In the genomic region with DNA sequence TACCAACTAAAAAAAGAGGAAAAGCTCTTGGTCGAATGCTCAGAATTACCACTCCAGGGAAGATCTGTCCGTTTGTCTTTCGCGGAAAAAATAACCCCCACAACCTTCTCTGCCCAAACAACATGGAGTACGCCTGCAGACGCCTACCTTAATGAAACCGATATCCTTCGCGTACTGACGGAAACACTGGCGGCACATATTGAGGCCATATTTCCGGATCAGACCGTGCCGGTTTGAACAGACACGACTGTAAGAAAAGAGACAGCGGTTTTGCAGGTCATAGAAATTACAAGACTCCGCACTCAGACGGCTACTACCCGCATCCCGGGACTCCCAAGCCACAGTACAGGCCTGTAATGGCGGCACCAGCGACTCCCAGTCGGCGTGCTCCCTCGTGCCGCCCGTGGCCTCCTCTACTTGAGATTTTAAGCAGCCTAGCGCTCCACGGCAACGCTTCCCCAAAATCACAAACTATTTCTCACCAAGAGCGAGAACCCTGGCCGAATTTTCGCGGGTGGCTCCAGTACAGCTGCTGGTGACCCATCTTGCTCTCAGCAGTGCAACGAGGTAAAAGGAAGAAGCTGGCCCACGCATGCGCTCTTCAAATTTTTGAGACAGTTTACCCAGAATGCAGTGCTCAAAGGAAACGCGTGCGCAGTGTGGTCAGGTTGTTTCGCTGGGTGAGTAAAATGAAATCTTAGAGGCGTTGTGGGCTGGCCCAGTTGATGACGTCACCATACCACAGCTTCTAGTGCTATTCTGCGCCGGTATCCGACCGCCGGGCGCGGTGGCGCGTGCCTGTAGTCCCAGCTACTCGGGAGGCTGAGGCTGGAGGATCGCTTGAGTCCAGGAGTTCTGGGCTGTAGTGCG, we compare ENCODE assay signal across 8 cellular contexts. TPM values are rescaled to one million over a fixed set of nuclear protein-coding genes. Genes with fewer than 3 reads are reported as not detected.
DNase-seq lines count a peak whose midpoint lies in the region; ATAC-seq, FAIRE-seq and TF ChIP-seq lines count a peak whose summit lies in the region.

A gene (minus strand): TSS at position 578 of the 870 bp plus-strand sequence. CDS start 34 bp downstream, at position 544.

- peak within 1 kb of the TSS; percentile 84 to 95 (median 86) for H3K4me3 ChIP-seq in esophagus muscularis mucosa
- H3K4me3 ChIP-seq in muscle layer of duodenum (ENCODE audit: low read depth in 1 of 2, low read length in 2 of 2), result peak within 1 kb of the TSS; percentile 76 to 98

- peak; percentile 87 for ATAC-seq in GM21786 (IDR thresholded peaks at IDR 0.05; ENCODE audit: unreplicated experiment)
- ATAC-seq in activated T-cell treated with anti-CD3 and anti-CD28 coated beads, Interleukin-2, amount 50 U/mL, for 72 hours (replicated peaks in 1 of 2), result peak; percentile 92 to 93

- FAIRE-seq in RCC 7860 (lab: Jason Lieb, UNC), result peak; percentile 62

- no peaks in the 10 kb centered on the region for H3K27me3 ChIP-seq in esophagus muscularis mucosa
- H3K27me3 ChIP-seq in muscle layer of duodenum (ENCODE audit: low read depth, low read length), result no peaks in the 10 kb centered on the region

- intact Hi-C loops in esophagus muscularis mucosa (cut with DNase I), result no loop called here

- TF ChIP-seq CTCF in esophagus muscularis mucosa (IDR thresholded peaks at IDR 0.05), result peak in 1 of 3 experiments; percentile 9

- peak within 1 kb of the TSS; percentile 91 to 96 for H3K4me3 Mint-ChIP-seq in activated T-cell treated with anti-CD3 and anti-CD28 coated beads, Interleukin-2, amount 50 U/mL, for 72 hours

- H3K4me1 Mint-ChIP-seq in activated T-cell treated with anti-CD3 and anti-CD28 coated beads, Interleukin-2, amount 50 U/mL, for 72 hours (ENCODE audit: low read depth), result peaks cover 48% of the 10 kb centered on the region

- H3K4me1 ChIP-seq in esophagus muscularis mucosa, result peaks cover 14 to 48% (median 41%) of the 10 kb centered on the region in 4 donors
- H3K4me1 ChIP-seq in muscle layer of duodenum (ENCODE audit: control insufficient read depth in 1 of 2, insufficient read depth in 2 of 2, low read length in 2 of 2), result peaks cover 0 to 20% of the 10 kb centered on the region in 2 donors

- H3K36me3 ChIP-seq in KOPT-K1 (ENCODE audit: insufficient read depth, low read length), result peaks cover 46% of the 10 kb centered on the region
- peaks cover 9 to 32% (median 27%) of the 10 kb centered on the region in 4 donors for H3K36me3 ChIP-seq in esophagus muscularis mucosa
- peaks cover 14 to 23% of the 10 kb centered on the region in 2 donors for H3K36me3 ChIP-seq in muscle layer of duodenum (ENCODE audit: control insufficient read depth in 1 of 2, insufficient read depth in 2 of 2, low read length in 2 of 2)

- peaks cover 15 to 44% of the 10 kb centered on the region in 2 donors for H3K36me3 Mint-ChIP-seq in activated T-cell treated with anti-CD3 and anti-CD28 coated beads, Interleukin-2, amount 50 U/mL, for 72 hours (ENCODE audit: insufficient read depth in 2 of 2)

- TF ChIP-seq EP300 in esophagus muscularis mucosa (IDR thresholded peaks at IDR 0.05), result no peak

- whole genome bisulfite sequencing in esophagus muscularis mucosa, result under 1% methylated on average over 26 of the region's 55 CpGs

- H3K9me3 ChIP-seq in KOPT-K1 (ENCODE audit: insufficient read depth, low read length, poor library complexity, severe bottlenecking) (no peaks in the 10 kb centered on the region), esophagus muscularis mucosa (no peaks in the 10 kb centered on the region), muscle layer of duodenum (ENCODE audit: control insufficient read depth in 1 of 2, low read length in 2 of 2) (no peaks in the 10 kb centered on the region)

- H3K27me3 Mint-ChIP-seq in activated T-cell treated with anti-CD3 and anti-CD28 coated beads, Interleukin-2, amount 50 U/mL, for 72 hours (ENCODE audit: low read depth), result no peaks in the 10 kb centered on the region

- no peaks in the 10 kb centered on the region for H3K9me3 Mint-ChIP-seq in activated T-cell treated with anti-CD3 and anti-CD28 coated beads, Interleukin-2, amount 50 U/mL, for 72 hours

- H3K27ac Mint-ChIP-seq in activated T-cell treated with anti-CD3 and anti-CD28 coated beads, Interleukin-2, amount 50 U/mL, for 72 hours, result peak within 1 kb of the TSS; percentile 95

- H3K27ac ChIP-seq in KOPT-K1 (ENCODE audit: low read depth, low read length, poor library complexity, severe bottlenecking) (peak within 1 kb of the TSS; percentile 92), esophagus muscularis mucosa (replicated peaks in 1 of 4) (peak within 1 kb of the TSS; percentile 86 to 94 (median 90)), muscle layer of duodenum (ENCODE audit: low read length) (peak within 1 kb of the TSS; percentile 98)

- DNase-seq in DMS53 treated with DMSO at 0.1 percent for 48 hours (lab: John Stamatoyannopoulos, UW; ENCODE audit: unreplicated experiment), result peak; percentile 92
- peak; percentile 97 for DNase-seq in RCC 7860 (ENCODE audit: low spot score)
- peak; percentile 97 to 98 for DNase-seq in activated T-cell treated with anti-CD3 and anti-CD28 coated beads, Interleukin-2, amount 50 U/mL, for 72 hours
- peak; percentile 100 for DNase-seq in esophagus muscularis mucosa (ENCODE audit: extremely low spot score)
- peak; percentile 95 to 98 for DNase-seq in stimulated activated CD8-positive, alpha-beta memory T cell treated with anti-CD3 and anti-CD28 coated beads, Interleukin-7, amount 100 ng/mL, for 4 hours (ENCODE audit: low read depth in 2 of 2)

- TF ChIP-seq POLR2A in esophagus muscularis mucosa (IDR thresholded peaks at IDR 0.05; ENCODE audit: low read depth), result peak; percentile 82

RNA-seq across cellular contexts. Expression of the gene that starts here (rescaled TPM):
- 1,000 to 10,000 TPM; 2,081 to 2,628 TPM for total RNA-seq in activated T-cell treated with anti-CD3 and anti-CD28 coated beads, Interleukin-2, amount 50 U/mL, for 72 hours
- total RNA-seq in esophagus muscularis mucosa, result 1,000 to 10,000 TPM in 3 of 4 donors, 100 to 1,000 TPM in 1; 795 to 7,884 (median 5,092) TPM

Comparison
In these comparisons a context has a peak if more than half of its experiments do, and no peak if none do; other contexts are left out.
1. Peak in every context shown above with its lines: DNase-seq, ATAC-seq, H3K4me3 ChIP-seq and H3K27ac ChIP-seq.